26 cellular contexts compared by ENCODE assay signal in genomic region chr6:144493035-144493910, GRCh38.
A peak's percentile ranks its signal among the peaks of the same experiment; 100 is the strongest.
DNase-seq lines count a peak whose midpoint lies in the region; ATAC-seq and TF ChIP-seq lines count a peak whose summit lies in the region.
"Had no signal": no experiment of that assay in that cellular context is flagged by ENCODE, and none has a peak within 500 bp of the region (broad histone marks: within the 10 kb centered on the region; RNA-seq: fewer than 3 reads in every experiment).

No MANE protein-coding gene starts in this region.

- H2AFZ ChIP-seq in ACC112 (ENCODE audit: low read length, unreplicated experiment) = no peak overlapping the region

- H3K79me2 ChIP-seq in ACC112 (ENCODE audit: control insufficient read depth, insufficient read depth, low read length, unreplicated experiment) = no peaks in the 10 kb centered on the region

- peaks cover 7% of the 10 kb centered on the region for H3K4me1 ChIP-seq in ACC112 (ENCODE audit: control insufficient read depth, insufficient read depth, low read length, unreplicated experiment)
- H3K4me1 ChIP-seq: A549 had no signal

- peak overlapping the region; percentile 7; the same call in 1 of the 2 replicates for H3K27ac ChIP-seq in ACC112 (ENCODE audit: low read depth, low read length)
- H3K27ac ChIP-seq: A549, HL-60, tibial nerve, VCaP had no signal

- peaks cover 49% of the 10 kb centered on the region for H3K36me3 Mint-ChIP-seq in stimulated activated memory B cell treated with anti-CD40 and anti-IgM and Interleukin-4, amounts not matched to agents 10 μg/mL and 1 μg/mL and 100 μg/mL, for 72 hours

- in situ Hi-C loops in GM13976 (cut with MboI; ENCODE audit: low sequenced_read_pairs, unreplicated experiment) = no loop called here

- no peaks in the 10 kb centered on the region for H3K9me3 Mint-ChIP-seq in stimulated activated memory B cell treated with anti-CD40 and anti-IgM and Interleukin-4, amounts not matched to agents 10 μg/mL and 1 μg/mL and 100 μg/mL, for 72 hours
- H3K9me3 Mint-ChIP-seq: memory B cell; stimulated activated naive CD8-positive, alpha-beta T cell treated with anti-CD3 and anti-CD28 coated beads, Interleukin-15, amount 100 ng/mL, for 72 hours had no signal

- peak; percentile 78 for DNase-seq in MG63
- DNase-seq in choroid plexus epithelial cell (ENCODE audit: low read depth) = peak; percentile 24
- peak; percentile 65 for DNase-seq in iris pigment epithelial cell (ENCODE audit: low read depth)
- no peak for DNase-seq in GM13976 (ENCODE audit: low spot score)
- DNase-seq: activated CD4-positive, alpha-beta T cell treated with anti-CD3 and anti-CD28 coated beads, Interleukin-2, amount 50 U/mL, for 1 hour; activated CD8-positive, alpha-beta memory T cell treated with anti-CD3 and anti-CD28 coated beads, Interleukin-2, amount 50 U/mL, for 4 hours; activated effector memory CD4-positive, alpha-beta T cell treated with anti-CD3 and anti-CD28 coated beads, Interleukin-2, amount 50 U/mL, for 16 hours; caudate nucleus; dermis blood vessel endothelial cell; DMS79 treated with DMSO at 0.1 percent for 48 hours; kidney; NCI-H146; NCI-H510A treated with DMSO at 0.1 percent for 48 hours; stimulated activated CD4-positive, alpha-beta T cell treated with anti-CD3 and anti-CD28 coated beads, Interleukin-4, amount 100 ng/mL, for 1 hour; stimulated activated naive CD8-positive, alpha-beta T cell treated with anti-CD3 and anti-CD28 coated beads, Interleukin-15, amount 100 ng/mL, for 72 hours; T-helper 2 cell had no signal

- H3K36me3 ChIP-seq in ACC112 (ENCODE audit: insufficient read depth, low read length) = peaks cover 16% of the 10 kb centered on the region
- peaks cover 5% of the 10 kb centered on the region for H3K36me3 ChIP-seq in MG63

- H3K4me3 ChIP-seq in ACC112 (ENCODE audit: low read depth, low read length) = no peak overlapping the region
- H3K4me3 ChIP-seq in MG63 = no peak overlapping the region
- no peak overlapping the region for H3K4me3 ChIP-seq in choroid plexus epithelial cell (ENCODE audit: low read depth, low read length)
- H3K4me3 ChIP-seq: A549, tibial nerve had no signal

- H3K27me3 ChIP-seq in ACC112 (ENCODE audit: insufficient read depth, low read length) = no peaks in the 10 kb centered on the region
- no peaks in the 10 kb centered on the region for H3K27me3 ChIP-seq in MG63
- H3K27me3 ChIP-seq: tibial nerve had no signal

- H3K4me3 Mint-ChIP-seq in stimulated activated memory B cell treated with anti-CD40 and anti-IgM and Interleukin-4, amounts not matched to agents 10 μg/mL and 1 μg/mL and 100 μg/mL, for 72 hours = no peak overlapping the region
- H3K4me3 Mint-ChIP-seq: memory B cell; stimulated activated naive CD8-positive, alpha-beta T cell treated with anti-CD3 and anti-CD28 coated beads, Interleukin-15, amount 100 ng/mL, for 72 hours had no signal

- no peaks in the 10 kb centered on the region for H3K4me1 Mint-ChIP-seq in stimulated activated memory B cell treated with anti-CD40 and anti-IgM and Interleukin-4, amounts not matched to agents 10 μg/mL and 1 μg/mL and 100 μg/mL, for 72 hours

- no peak overlapping the region for H3K27ac Mint-ChIP-seq in stimulated activated memory B cell treated with anti-CD40 and anti-IgM and Interleukin-4, amounts not matched to agents 10 μg/mL and 1 μg/mL and 100 μg/mL, for 72 hours
- H3K27ac Mint-ChIP-seq: memory B cell; stimulated activated naive CD8-positive, alpha-beta T cell treated with anti-CD3 and anti-CD28 coated beads, Interleukin-15, amount 100 ng/mL, for 72 hours had no signal

- TF ChIP-seq CTCF in choroid plexus epithelial cell (conservative IDR thresholded peaks at IDR 0.05; ENCODE audit: low read depth, low read length) = no peak
- no peak for TF ChIP-seq CTCF in GM13976 (IDR thresholded peaks at IDR 0.05; ENCODE audit: borderline replicate concordance, control extremely low read depth, extremely low read depth, insufficient read depth, missing control alignments)

- H3K9me3 ChIP-seq in MG63 = no peaks in the 10 kb centered on the region
- H3K9me3 ChIP-seq: A549, tibial nerve had no signal

- no peaks in the 10 kb centered on the region for H3K27me3 Mint-ChIP-seq in stimulated activated memory B cell treated with anti-CD40 and anti-IgM and Interleukin-4, amounts not matched to agents 10 μg/mL and 1 μg/mL and 100 μg/mL, for 72 hours
- H3K27me3 Mint-ChIP-seq: memory B cell; stimulated activated naive CD8-positive, alpha-beta T cell treated with anti-CD3 and anti-CD28 coated beads, Interleukin-15, amount 100 ng/mL, for 72 hours had no signal

- no peak for ATAC-seq in GM21447 (IDR thresholded peaks at IDR 0.05; ENCODE audit: unreplicated experiment)
- ATAC-seq in stimulated activated memory B cell treated with anti-CD40 and anti-IgM and Interleukin-4, amounts not matched to agents 10 μg/mL and 1 μg/mL and 100 μg/mL, for 72 hours = no peak
- no peak for ATAC-seq in GM21737 (IDR thresholded peaks at IDR 0.05; ENCODE audit: unreplicated experiment)
- ATAC-seq: A549; Panc1; stimulated activated naive CD8-positive, alpha-beta T cell treated with anti-CD3 and anti-CD28 coated beads, Interleukin-15, amount 100 ng/mL, for 72 hours had no signal
